ENCODE assay signal across 9 cellular contexts in genomic region chr16:68445458-68445857, GRCh38. TPM values are rescaled to one million over a fixed set of nuclear protein-coding genes. Genes with fewer than 3 reads are reported as not detected.
DNase-seq lines count a peak whose midpoint lies in the region; ATAC-seq and TF ChIP-seq lines count a peak whose summit lies in the region.
"Had no signal": no experiment of that assay in that cellular context is flagged by ENCODE, and none has a peak within 500 bp of the region (broad histone marks: within the 10 kb centered on the region; RNA-seq: fewer than 3 reads in every experiment).

No MANE protein-coding gene starts in this region.

- DNase-seq in DMS153 treated with DMSO at 0.1 percent for 48 hours (lab: John Stamatoyannopoulos, UW; ENCODE audit: unreplicated experiment) (peak; percentile 69), HFF-Myc (ENCODE audit: extremely low read depth, low read depth) (peak; percentile 31), NCI-H524 (lab: John Stamatoyannopoulos, UW) (peak; percentile 87 to 90), anterior cingulate cortex (lab: John Stamatoyannopoulos, UW) (peak in 31 of 58 donors; percentile 2 to 64 (median 17)), right lobe of liver (peak in 2 of 3 donors; percentile 33 to 71), uterus (no peak)
- DNase-seq: naive B cell had no signal

- TF ChIP-seq CTCF in HFF-Myc (IDR thresholded peaks at IDR 0.05; ENCODE audit: low read depth, low read length, missing control alignments) (peak; percentile 66), right lobe of liver (IDR thresholded peaks at IDR 0.05) (peak; percentile 45 to 70 (median 52)), uterus (IDR thresholded peaks at IDR 0.05) (no peak)

- H3K4me3 ChIP-seq in HFF-Myc (replicated peaks; ENCODE audit: low read depth, low read length), result no peak overlapping the region
- no peak overlapping the region for H3K4me3 ChIP-seq in right lobe of liver
- H3K4me3 ChIP-seq in uterus, result no peak overlapping the region

- intact Hi-C loops in right lobe of liver (cut with DNase I), result loop anchor here in 1 of 2 donors (5.0 kb wide), 1 partner anchor 62 kb away; no protein-coding TSS in a partner anchor
- intact Hi-C loops in uterus (cut with DNase I; ENCODE audit: low total_unique reads), result no loop called here

- 0% methylated on average over 1 of the region's 1 CpG for WGBS in right lobe of liver (ENCODE audit: insufficient coverage, low coverage, low lambda C conversion rate, missing lambda C conversion rate)

- TF ChIP-seq POLR2A in right lobe of liver (IDR thresholded peaks at IDR 0.05) (no peak), uterus (IDR thresholded peaks at IDR 0.05) (no peak)

- H3K27ac ChIP-seq in right lobe of liver (no peak overlapping the region), uterus (no peak overlapping the region)

- H3K27me3 ChIP-seq in right lobe of liver (no peaks in the 10 kb centered on the region), uterus (peaks cover 0 to 4% of the 10 kb centered on the region in 2 donors)

- no peaks in the 10 kb centered on the region for H3K36me3 ChIP-seq in right lobe of liver
- H3K36me3 ChIP-seq in uterus, result no peaks in the 10 kb centered on the region

- no peaks in the 10 kb centered on the region for H3K9me3 ChIP-seq in right lobe of liver
- no peaks in the 10 kb centered on the region for H3K9me3 ChIP-seq in uterus

- ATAC-seq in right lobe of liver (peak; percentile 19 to 49 (median 44)), GM19455 (IDR thresholded peaks at IDR 0.05; ENCODE audit: unreplicated experiment) (no peak), HG03457 (IDR thresholded peaks at IDR 0.05; ENCODE audit: unreplicated experiment) (no peak)

- H3K4me1 ChIP-seq in right lobe of liver (peaks cover 0 to 11% (median 5%) of the 10 kb centered on the region in 4 donors), uterus (peaks cover 0 to 14% of the 10 kb centered on the region in 2 donors)

RNA-seq across cellular contexts. Expression of gene SMPD3, which starts 2.9 kb away (rescaled TPM):
- total RNA-seq in right lobe of liver, result 10 to 100 TPM in 2 of 6 experiments, 1 to 10 TPM in 2, under 1 TPM in 2; 0.18 to 27.2 (median 5.0) TPM
- total RNA-seq in uterus, result 1 to 10 TPM in 2 of 4 donors, under 1 TPM in 2; under 0.01 to 2.6 (median 0.75) TPM

Comparison
In these comparisons a context has a peak if more than half of its experiments do, and no peak if none do; other contexts are left out.
1. DNase-seq: peak in DMS153 treated with DMSO at 0.1 percent for 48 hours (single experiment), HFF-Myc (single experiment), NCI-H524 (2 of 2), anterior cingulate cortex (31 of 58) and right lobe of liver (2 of 3); none in uterus (0 of 2).
2. CTCF ChIP-seq: peak in HFF-Myc (single experiment) and right lobe of liver (4 of 4); none in uterus (0 of 4).
3. ATAC-seq: peak in right lobe of liver (4 of 4); none in GM19455 (single experiment) and HG03457 (single experiment).